ENCODE assay signal across 8 cellular contexts in the genomic region with DNA sequence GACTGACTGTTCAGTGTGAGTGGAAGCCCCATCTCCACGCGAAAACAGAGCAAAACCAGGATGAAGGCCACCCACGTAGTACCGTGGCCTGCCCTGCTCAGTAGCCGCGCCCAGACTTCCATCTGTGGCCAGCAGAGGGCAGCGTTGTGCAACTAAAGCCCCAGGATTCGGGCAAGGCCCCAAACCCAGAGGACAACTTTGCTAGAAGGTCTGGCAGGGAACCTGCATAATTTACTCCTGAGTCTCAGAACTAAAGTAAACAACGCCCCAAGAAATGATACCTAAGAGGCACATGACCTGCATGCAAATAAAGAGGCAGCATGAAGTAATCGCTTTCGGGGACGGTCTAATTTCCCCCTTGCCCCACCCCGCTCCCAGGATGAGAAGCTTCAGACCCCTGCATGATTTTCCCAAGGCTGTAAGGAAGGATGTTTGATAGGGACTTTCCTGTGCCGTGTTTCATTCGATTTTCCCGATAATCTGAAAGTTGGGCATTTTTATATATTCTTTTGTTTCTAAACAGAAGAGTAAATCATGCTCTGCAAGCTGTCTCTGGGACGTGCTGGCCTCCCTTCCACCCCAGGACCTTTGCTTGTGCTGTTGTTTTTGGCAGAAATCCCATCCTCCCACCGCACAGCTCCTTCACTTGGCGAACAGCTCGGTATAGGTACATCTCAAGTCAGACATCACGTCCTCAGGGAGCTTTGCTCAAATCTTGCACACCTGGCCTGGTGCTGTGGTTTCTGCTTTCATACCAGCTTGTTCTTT. TPM values are rescaled to one million over a fixed set of nuclear protein-coding genes. Genes with fewer than 3 reads are reported as not detected.
DNase-seq lines count a peak whose midpoint lies in the region; ATAC-seq and TF ChIP-seq lines count a peak whose summit lies in the region.

No MANE protein-coding gene starts in this region.

- peak; percentile 96 for TF ChIP-seq CTCF in GM06990 (IDR thresholded peaks at IDR 0.05; ENCODE audit: insufficient read depth, low read length, poor library complexity, severe bottlenecking)
- peak in 1 of 3 donors; percentile 69 for TF ChIP-seq CTCF in lower leg skin (IDR thresholded peaks at IDR 0.05)

- no peaks in the 10 kb centered on the region for H3K27me3 ChIP-seq in GM06990 (replicated peaks; ENCODE audit: control insufficient read depth, insufficient read depth, low read length)

- ATAC-seq in HG02642 (IDR thresholded peaks at IDR 0.05; ENCODE audit: poor library complexity, unreplicated experiment) (peak; percentile 75), HG03159 (IDR thresholded peaks at IDR 0.05; ENCODE audit: unreplicated experiment) (no peak)

- 29 to 31% methylated on average over 21 of the region's 21 CpGs for WGBS in lower leg skin, 2 donors

- H3K4me3 ChIP-seq in GM06990 (replicated peaks; ENCODE audit: low read depth, low read length) (no peak overlapping the region), lower leg skin (ENCODE audit: low read depth, poor library complexity, severe bottlenecking) (no peak overlapping the region)

- H3K36me3 ChIP-seq in GM06990 (ENCODE audit: control insufficient read depth, insufficient read depth, low read length): no peaks in the 10 kb centered on the region

- no peak for TF ChIP-seq POLR2A in lower leg skin (IDR thresholded peaks at IDR 0.05)

- peak; percentile 36 for DNase-seq in GM06990 (ENCODE audit: extremely low read depth, insufficient read length)
- DNase-seq in NCI-H2227 (lab: John Stamatoyannopoulos, UW; ENCODE audit: unreplicated experiment): peak; percentile 69
- DNase-seq in activated CD4-positive, alpha-beta T cell treated with anti-CD3 and anti-CD28 coated beads, Interleukin-2, amount 50 U/mL, for 1 hour: peak; percentile 81
- DNase-seq in dedifferentiated amniotic fluid mesenchymal stem cell (ENCODE audit: extremely low spot score): peak; percentile 77
- DNase-seq in lower leg skin (ENCODE audit: low spot score in 2 of 2): peak; percentile 87 to 97
- peak; percentile 62 to 78 (median 71) for DNase-seq in stimulated activated CD4-positive, alpha-beta T cell treated with anti-CD3 and anti-CD28 coated beads, TNF-alpha, amount 100 ng/mL, for 24 hours (ENCODE audit: low read depth in 3 of 3)

- intact Hi-C loops in lower leg skin (cut with DNase I; ENCODE audit: low total_unique reads): loop anchor here (5.0 to 10.0 kb wide), 3 partner anchors 131 to 358 kb away; partner anchors contain the start of gene TAF1C

RNA-seq across cellular contexts. Expression of gene HSBP1, which starts 18.6 kb away (rescaled TPM):
- total RNA-seq in lower leg skin: 10 to 100 TPM in 3 of 4 donors, 1 to 10 TPM in 1; 5.8 to 22.5 (median 12.5) TPM

Comparison
In these comparisons a context has a peak if more than half of its experiments do, and no peak if none do; other contexts are left out.
1. DNase-seq: peak in every context shown above with its lines; median percentile 92 in lower leg skin; 81 in activated CD4-positive, alpha-beta T cell treated with anti-CD3 and anti-CD28 coated beads, Interleukin-2, amount 50 U/mL, for 1 hour; 77 in dedifferentiated amniotic fluid mesenchymal stem cell; 71 in stimulated activated CD4-positive, alpha-beta T cell treated with anti-CD3 and anti-CD28 coated beads, TNF-alpha, amount 100 ng/mL, for 24 hours; 69 in NCI-H2227; 36 in GM06990.